In the genomic region with DNA sequence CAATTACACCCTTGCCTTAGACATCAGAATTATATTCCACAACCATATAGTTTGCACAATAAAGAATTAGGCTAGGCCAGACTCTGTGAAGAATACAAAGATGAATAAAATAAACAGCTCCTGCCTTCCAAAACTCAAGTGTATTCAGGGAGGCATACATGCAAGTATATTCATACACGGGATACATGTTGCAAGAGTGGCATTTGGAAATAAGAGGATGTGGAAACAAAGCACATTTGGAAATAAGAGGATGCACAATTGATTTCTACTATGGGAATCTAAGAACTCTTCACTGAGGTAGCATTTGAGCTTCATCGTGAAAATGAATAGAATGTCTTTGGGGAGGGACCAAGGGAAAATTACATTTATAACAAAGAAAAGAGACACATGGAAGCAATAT, we compare ENCODE assay signal across 24 cellular contexts. TPM values are rescaled to one million over a fixed set of nuclear protein-coding genes. Genes with fewer than 3 reads are reported as not detected.
DNase-seq lines count a peak whose midpoint lies in the region; FAIRE-seq and TF ChIP-seq lines count a peak whose summit lies in the region.
"Had no signal": no experiment of that assay in that cellular context is flagged by ENCODE, and none has a peak within 500 bp of the region (broad histone marks: within the 10 kb centered on the region; RNA-seq: fewer than 3 reads in every experiment).

No MANE protein-coding gene starts in this region.

- POLR2A ChIA-PET in activated CD4-positive, alpha-beta memory T cell treated with anti-CD3 and anti-CD28 coated beads for 36 hours (lab: Charles Lee), result no interaction called here
- POLR2A ChIA-PET in activated CD4-positive, alpha-beta memory T cell treated with anti-CD3 and anti-CD28 coated beads, Interleukin-2, amount 10 ng/mL, durations not matched to agents 7 days and 5 days (lab: Charles Lee), result no interaction called here

- H3K9ac ChIP-seq in adipocyte (ENCODE audit: low read length), result no peak overlapping the region

- no peak overlapping the region for H3K4me3 Mint-ChIP-seq in activated CD4-positive, alpha-beta memory T cell treated with anti-CD3 and anti-CD28 coated beads for 36 hours
- no peak overlapping the region for H3K4me3 Mint-ChIP-seq in activated CD4-positive, alpha-beta memory T cell treated with anti-CD3 and anti-CD28 coated beads, Interleukin-2, amount 10 ng/mL, durations not matched to agents 7 days and 5 days
- H3K4me3 Mint-ChIP-seq: CD4-positive, alpha-beta memory T cell; GM23338; HFFc6 had no signal

- H3K9me3 Mint-ChIP-seq in activated CD4-positive, alpha-beta memory T cell treated with anti-CD3 and anti-CD28 coated beads for 36 hours, result no peaks in the 10 kb centered on the region
- no peaks in the 10 kb centered on the region for H3K9me3 Mint-ChIP-seq in activated CD4-positive, alpha-beta memory T cell treated with anti-CD3 and anti-CD28 coated beads, Interleukin-2, amount 10 ng/mL, durations not matched to agents 7 days and 5 days
- H3K9me3 Mint-ChIP-seq: HFFc6 had no signal

- TF ChIP-seq CTCF in sigmoid colon (IDR thresholded peaks at IDR 0.05), result no peak

- whole genome bisulfite sequencing in sigmoid colon, 2 donors, result 42 to 91% methylated on average over 2 of the region's 2 CpGs

- TF ChIP-seq POLR2A in sigmoid colon (IDR thresholded peaks at IDR 0.05), result no peak

- no peaks in the 10 kb centered on the region for H3K4me1 Mint-ChIP-seq in activated CD4-positive, alpha-beta memory T cell treated with anti-CD3 and anti-CD28 coated beads for 36 hours (ENCODE audit: low read depth)
- H3K4me1 Mint-ChIP-seq in activated CD4-positive, alpha-beta memory T cell treated with anti-CD3 and anti-CD28 coated beads, Interleukin-2, amount 10 ng/mL, durations not matched to agents 7 days and 5 days, result no peaks in the 10 kb centered on the region
- H3K4me1 Mint-ChIP-seq: CD4-positive, alpha-beta memory T cell had no signal

- H3K27ac Mint-ChIP-seq in activated CD4-positive, alpha-beta memory T cell treated with anti-CD3 and anti-CD28 coated beads for 36 hours, result no peak overlapping the region
- H3K27ac Mint-ChIP-seq in activated CD4-positive, alpha-beta memory T cell treated with anti-CD3 and anti-CD28 coated beads, Interleukin-2, amount 10 ng/mL, durations not matched to agents 7 days and 5 days, result no peak overlapping the region
- H3K27ac Mint-ChIP-seq: CD4-positive, alpha-beta memory T cell; HFFc6 had no signal

- H3K27ac ChIP-seq in sigmoid colon, result no peak overlapping the region
- H3K27ac ChIP-seq: C4-2B, HL-60 had no signal

- CTCF ChIA-PET in activated CD4-positive, alpha-beta memory T cell treated with anti-CD3 and anti-CD28 coated beads for 36 hours (lab: Charles Lee), result no interaction called here
- CTCF ChIA-PET in activated CD4-positive, alpha-beta memory T cell treated with anti-CD3 and anti-CD28 coated beads, Interleukin-2, amount 10 ng/mL, durations not matched to agents 7 days and 5 days (lab: Charles Lee), result no interaction called here

- H3K36me3 Mint-ChIP-seq in activated CD4-positive, alpha-beta memory T cell treated with anti-CD3 and anti-CD28 coated beads for 36 hours, result no peaks in the 10 kb centered on the region
- H3K36me3 Mint-ChIP-seq in activated CD4-positive, alpha-beta memory T cell treated with anti-CD3 and anti-CD28 coated beads, Interleukin-2, amount 10 ng/mL, durations not matched to agents 7 days and 5 days (ENCODE audit: low read depth), result no peaks in the 10 kb centered on the region
- H3K36me3 Mint-ChIP-seq: CD4-positive, alpha-beta memory T cell had no signal

- H3K36me3 ChIP-seq in adipocyte (ENCODE audit: control insufficient read depth, insufficient read depth, low read length, severe bottlenecking) (no peaks in the 10 kb centered on the region), sigmoid colon (no peaks in the 10 kb centered on the region)

- intact Hi-C loops in sigmoid colon (cut with DNase I), result no loop called here
- intact Hi-C loops in activated CD4-positive, alpha-beta memory T cell treated with anti-CD3 and anti-CD28 coated beads for 36 hours (cut with micrococcal nuclease), result no loop called here

- no peaks in the 10 kb centered on the region for H3K9me3 ChIP-seq in adipocyte (ENCODE audit: control insufficient read depth, low read length)
- H3K9me3 ChIP-seq in sigmoid colon, result no peaks in the 10 kb centered on the region

- TF ChIP-seq EP300 in sigmoid colon (IDR thresholded peaks at IDR 0.05), result no peak

- peak; percentile 47 for DNase-seq in CD1c-positive myeloid dendritic cell (ENCODE audit: extremely low spot score)
- DNase-seq in adipocyte (ENCODE audit: low read depth), result peak; percentile 33
- peak; percentile 78 for DNase-seq in fibroblast of gingiva (ENCODE audit: low read depth)
- no peak for DNase-seq in urothelium cell line (ENCODE audit: low spot score)
- no peak for DNase-seq in sigmoid colon
- no peak for DNase-seq in activated CD4-positive, alpha-beta memory T cell treated with anti-CD3 and anti-CD28 coated beads for 36 hours
- no peak for DNase-seq in activated CD4-positive, alpha-beta memory T cell treated with anti-CD3 and anti-CD28 coated beads, Interleukin-2, amount 10 ng/mL, durations not matched to agents 7 days and 5 days
- DNase-seq: ACHN; AML-193; CD4-positive, alpha-beta memory T cell; DMS153; DMS79; GDM1; H7; HFFc6; IMR-90 had no signal

- H3K27me3 Mint-ChIP-seq in activated CD4-positive, alpha-beta memory T cell treated with anti-CD3 and anti-CD28 coated beads for 36 hours, result peaks cover 5% of the 10 kb centered on the region
- no peaks in the 10 kb centered on the region for H3K27me3 Mint-ChIP-seq in activated CD4-positive, alpha-beta memory T cell treated with anti-CD3 and anti-CD28 coated beads, Interleukin-2, amount 10 ng/mL, durations not matched to agents 7 days and 5 days

- FAIRE-seq in urothelium cell line (lab: Jason Lieb, UNC), result peak; percentile 17
- FAIRE-seq: A204.1, GM12892, GM18507, HTR-8/SVneo had no signal

- H3K4me3 ChIP-seq in adipocyte (ENCODE audit: low read length) (no peak overlapping the region), sigmoid colon (no peak overlapping the region)
- H3K4me3 ChIP-seq: GM23338 had no signal

- H3K4me1 ChIP-seq in adipocyte (ENCODE audit: control insufficient read depth, insufficient read depth, low read length) (peaks cover 2% of the 10 kb centered on the region), sigmoid colon (no peaks in the 10 kb centered on the region)

- H3K27me3 ChIP-seq in adipocyte (replicated peaks; ENCODE audit: control insufficient read depth, insufficient read depth, low read length) (no peaks in the 10 kb centered on the region), sigmoid colon (no peaks in the 10 kb centered on the region)

RNA-seq across cellular contexts. Expression of a gene that starts 27.0 kb away (rescaled TPM):
- total RNA-seq in sigmoid colon, result 1 to 10 TPM in 1 of 4 donors, under 1 TPM in 3; 0.14 to 2.2 (median 0.43) TPM
- polyA plus RNA-seq in sigmoid colon, result 1 to 10 TPM in 1 of 3 donors, under 1 TPM in 2; under 0.01 to 2.3 (median 0.29) TPM
- not detected for total RNA-seq in activated CD4-positive, alpha-beta memory T cell treated with anti-CD3 and anti-CD28 coated beads for 36 hours
- total RNA-seq in activated CD4-positive, alpha-beta memory T cell treated with anti-CD3 and anti-CD28 coated beads, Interleukin-2, amount 10 ng/mL, durations not matched to agents 7 days and 5 days, result not detected
- total RNA-seq: CD4-positive, alpha-beta memory T cell; Daoy; H7; HFFc6 had no signal
- polyA plus RNA-seq: CD4-positive, alpha-beta memory T cell had no signal

Comparison
In these comparisons a context has a peak if more than half of its experiments do, and no peak if none do; other contexts are left out.
1. DNase-seq: peak in CD1c-positive myeloid dendritic cell (single experiment), adipocyte (single experiment) and fibroblast of gingiva (single experiment); none in urothelium cell line (single experiment), sigmoid colon (single experiment), activated CD4-positive, alpha-beta memory T cell treated with anti-CD3 and anti-CD28 coated beads for 36 hours (single experiment) and activated CD4-positive, alpha-beta memory T cell treated with anti-CD3 and anti-CD28 coated beads, Interleukin-2, amount 10 ng/mL, durations not matched to agents 7 days and 5 days (single experiment).